Comparison of ENCODE assay signal across 8 cellular contexts in the genomic region with DNA sequence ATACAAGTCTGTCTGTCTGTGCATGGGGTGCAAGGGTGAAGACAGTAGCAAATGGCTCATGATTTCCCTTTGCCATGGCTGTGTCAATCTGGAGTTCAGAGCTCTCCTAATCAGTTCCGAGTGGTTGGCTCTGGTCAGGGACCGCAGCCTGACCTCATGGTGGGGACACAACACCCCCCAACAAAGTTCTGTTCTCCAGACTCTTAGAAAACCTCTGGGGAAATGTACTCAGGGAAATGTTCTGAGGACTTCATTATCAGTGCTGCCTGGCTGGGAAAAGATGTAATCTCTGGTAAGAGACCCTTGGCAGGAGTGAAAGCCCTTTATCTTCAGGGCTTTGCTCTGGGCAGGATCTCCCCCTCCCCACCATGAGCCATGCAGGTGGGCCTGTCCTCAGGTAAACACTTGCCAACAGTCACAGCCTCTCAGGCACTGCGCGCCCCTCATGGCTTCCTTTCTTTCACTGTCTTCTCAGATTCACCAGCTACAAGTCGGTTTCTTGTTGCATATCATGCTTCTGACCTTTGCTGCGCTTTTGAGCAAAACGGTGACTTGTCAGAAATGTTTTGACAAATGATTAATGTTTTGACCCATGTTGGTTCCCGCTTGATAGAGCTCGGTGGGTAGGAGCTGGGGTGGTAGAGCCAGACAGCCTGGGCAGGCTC.
DNase-seq lines count a peak whose midpoint lies in the region; ATAC-seq and TF ChIP-seq lines count a peak whose summit lies in the region.

No MANE protein-coding gene starts in this region.

- intact Hi-C loops in gastrocnemius medialis (cut with DNase I; ENCODE audit: low total_unique reads): no loop called here

- H3K4me3 ChIP-seq in endodermal cell (ENCODE audit: low read length): no peak overlapping the region
- no peak overlapping the region for H3K4me3 ChIP-seq in gastrocnemius medialis

- ATAC-seq in GM21515 (IDR thresholded peaks at IDR 0.05; ENCODE audit: unreplicated experiment): peak; percentile 20
- peak; percentile 33; the same call in 1 of the 3 replicates for ATAC-seq in SK-N-SH treated with all-trans-retinoic acid at 6 μM for 48 hours
- ATAC-seq in gastrocnemius medialis: no peak
- no peak for ATAC-seq in GM18502 (IDR thresholded peaks at IDR 0.05; ENCODE audit: poor library complexity, unreplicated experiment)
- no peak for ATAC-seq in GM19455 (IDR thresholded peaks at IDR 0.05; ENCODE audit: unreplicated experiment)

- H3K27ac ChIP-seq in 22Rv1: peak overlapping the region; percentile 27
- H3K27ac ChIP-seq in endodermal cell (ENCODE audit: low read depth, low read length): peak overlapping the region; percentile 26
- H3K27ac ChIP-seq in gastrocnemius medialis: no peak overlapping the region

- H3K36me3 ChIP-seq in endodermal cell (ENCODE audit: control insufficient read depth, insufficient read depth, low read length) (peaks cover 6% of the 10 kb centered on the region), gastrocnemius medialis (no peaks in the 10 kb centered on the region)

- peaks cover 21% of the 10 kb centered on the region for H3K4me1 ChIP-seq in endodermal cell (ENCODE audit: control insufficient read depth, insufficient read depth, low read length)
- H3K4me1 ChIP-seq in gastrocnemius medialis: peaks cover 0 to 7% of the 10 kb centered on the region in 2 donors

- peaks cover 55% of the 10 kb centered on the region for H3K4me1 Mint-ChIP-seq in endodermal cell

- WGBS in endodermal cell (ENCODE audit: insufficient coverage in 1 of 2, insufficient read length in 1 of 2), 2 experiments: 86 to 96% methylated on average over 7 to 9 of the region's 9 CpGs

- H3K27ac Mint-ChIP-seq in endodermal cell: peak overlapping the region; percentile 59

- no peaks in the 10 kb centered on the region for H3K27me3 Mint-ChIP-seq in endodermal cell (ENCODE audit: insufficient read depth)

- no peaks in the 10 kb centered on the region for H3K9me3 ChIP-seq in endodermal cell (ENCODE audit: control insufficient read depth, low read length)
- H3K9me3 ChIP-seq in gastrocnemius medialis: no peaks in the 10 kb centered on the region

- H3K4me3 Mint-ChIP-seq in endodermal cell: no peak overlapping the region

- H3K36me3 Mint-ChIP-seq in endodermal cell (ENCODE audit: low read depth): peaks cover 22% of the 10 kb centered on the region

- in situ Hi-C loops in gastrocnemius medialis (cut with MboI; ENCODE audit: low sequenced_read_pairs in 4 of 4): no loop called here

- H3K9me3 Mint-ChIP-seq in endodermal cell: no peaks in the 10 kb centered on the region

- TF ChIP-seq POLR2A in gastrocnemius medialis (IDR thresholded peaks at IDR 0.05): no peak

- H3K9ac ChIP-seq in endodermal cell (ENCODE audit: extremely low read depth, low read length, poor library complexity, severe bottlenecking): no peak overlapping the region

- H3K27me3 ChIP-seq in endodermal cell (ENCODE audit: control insufficient read depth, insufficient read depth, low read length, poor library complexity, severe bottlenecking) (no peaks in the 10 kb centered on the region), gastrocnemius medialis (no peaks in the 10 kb centered on the region)

- DNase-seq in endodermal cell: peak; percentile 61
- no peak for DNase-seq in gastrocnemius medialis
- DNase-seq in COR-L47 (lab: John Stamatoyannopoulos, UW): no peak

- TF ChIP-seq CTCF in 22Rv1 (IDR thresholded peaks at IDR 0.05) (no peak), endodermal cell (conservative IDR thresholded peaks at IDR 0.05) (no peak), gastrocnemius medialis (IDR thresholded peaks at IDR 0.05 in 4 of 5, conservative IDR thresholded peaks at IDR 0.05 in 1 of 5) (no peak)

TF ChIP-seq in SK-N-SH treated with all-trans-retinoic acid at 6 μM for 48 hours, 23 proteins besides CTCF, POLR2A, EP300 and RAD21:
- TF ChIP-seq ISL1 (CRISPR knock-in tag; IDR thresholded peaks at IDR 0.05): no peak
- no peak for TF ChIP-seq POU6F1 (CRISPR knock-in tag; IDR thresholded peaks at IDR 0.05; ENCODE audit: borderline replicate concordance, low read depth)
- TF ChIP-seq BACH2 (CRISPR knock-in tag; IDR thresholded peaks at IDR 0.05; ENCODE audit: borderline replicate concordance): no peak
- TF ChIP-seq ZC3H10 (CRISPR knock-in tag; IDR thresholded peaks at IDR 0.05): no peak
- no peak for TF ChIP-seq GLIS3 (CRISPR knock-in tag; IDR thresholded peaks at IDR 0.05)
- TF ChIP-seq ZNF8 (CRISPR knock-in tag; IDR thresholded peaks at IDR 0.05): no peak
- TF ChIP-seq RARB (CRISPR knock-in tag; IDR thresholded peaks at IDR 0.05): no peak
- TF ChIP-seq SNAI2 (CRISPR knock-in tag; IDR thresholded peaks at IDR 0.05): no peak
- no peak for TF ChIP-seq OSR1 (CRISPR knock-in tag; IDR thresholded peaks at IDR 0.05)
- TF ChIP-seq TOX (CRISPR knock-in tag; IDR thresholded peaks at IDR 0.05; ENCODE audit: borderline replicate concordance): no peak
- no peak for TF ChIP-seq CSDC2 (CRISPR knock-in tag; IDR thresholded peaks at IDR 0.05)
- TF ChIP-seq, protein P1, sequence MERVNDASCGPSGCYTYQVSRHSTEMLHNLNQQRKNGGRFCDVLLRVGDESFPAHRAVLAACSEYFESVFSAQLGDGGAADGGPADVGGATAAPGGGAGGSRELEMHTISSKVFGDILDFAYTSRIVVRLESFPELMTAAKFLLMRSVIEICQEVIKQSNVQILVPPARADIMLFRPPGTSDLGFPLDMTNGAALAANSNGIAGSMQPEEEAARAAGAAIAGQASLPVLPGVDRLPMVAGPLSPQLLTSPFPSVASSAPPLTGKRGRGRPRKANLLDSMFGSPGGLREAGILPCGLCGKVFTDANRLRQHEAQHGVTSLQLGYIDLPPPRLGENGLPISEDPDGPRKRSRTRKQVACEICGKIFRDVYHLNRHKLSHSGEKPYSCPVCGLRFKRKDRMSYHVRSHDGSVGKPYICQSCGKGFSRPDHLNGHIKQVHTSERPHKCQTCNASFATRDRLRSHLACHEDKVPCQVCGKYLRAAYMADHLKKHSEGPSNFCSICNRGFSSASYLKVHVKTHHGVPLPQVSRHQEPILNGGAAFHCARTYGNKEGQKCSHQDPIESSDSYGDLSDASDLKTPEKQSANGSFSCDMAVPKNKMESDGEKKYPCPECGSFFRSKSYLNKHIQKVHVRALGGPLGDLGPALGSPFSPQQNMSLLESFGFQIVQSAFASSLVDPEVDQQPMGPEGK (CRISPR knock-in tag; IDR thresholded peaks at IDR 0.05; ENCODE audit: borderline replicate concordance): no peak
- no peak for TF ChIP-seq TCF4 (CRISPR knock-in tag; IDR thresholded peaks at IDR 0.05; ENCODE audit: borderline replicate concordance)
- no peak for TF ChIP-seq ZFP3 (CRISPR knock-in tag; IDR thresholded peaks at IDR 0.05)
- no peak for TF ChIP-seq CREB5 (CRISPR knock-in tag; IDR thresholded peaks at IDR 0.05; ENCODE audit: low read depth)
- no peak for TF ChIP-seq ESRRG (CRISPR knock-in tag; IDR thresholded peaks at IDR 0.05)
- no peak for TF ChIP-seq ARNTL (CRISPR knock-in tag; IDR thresholded peaks at IDR 0.05; ENCODE audit: borderline replicate concordance, low read depth)
- no peak for TF ChIP-seq ZNF565 (CRISPR knock-in tag; conservative IDR thresholded peaks at IDR 0.05; ENCODE audit: low read depth)
TF ChIP-seq in SK-N-SH treated with all-trans-retinoic acid at 6 μM for 48 hours: peak in this region for 0.

Comparison
In these comparisons a context has a peak if more than half of its experiments do, and no peak if none do; other contexts are left out.
1. H3K27ac ChIP-seq: peak in 22Rv1 (single experiment) and endodermal cell (single experiment); none in gastrocnemius medialis (0 of 4).
2. ATAC-seq: peak in GM21515 (single experiment) and SK-N-SH treated with all-trans-retinoic acid at 6 μM for 48 hours (single experiment); none in gastrocnemius medialis (0 of 2), GM18502 (single experiment) and GM19455 (single experiment).